In the genomic region with DNA sequence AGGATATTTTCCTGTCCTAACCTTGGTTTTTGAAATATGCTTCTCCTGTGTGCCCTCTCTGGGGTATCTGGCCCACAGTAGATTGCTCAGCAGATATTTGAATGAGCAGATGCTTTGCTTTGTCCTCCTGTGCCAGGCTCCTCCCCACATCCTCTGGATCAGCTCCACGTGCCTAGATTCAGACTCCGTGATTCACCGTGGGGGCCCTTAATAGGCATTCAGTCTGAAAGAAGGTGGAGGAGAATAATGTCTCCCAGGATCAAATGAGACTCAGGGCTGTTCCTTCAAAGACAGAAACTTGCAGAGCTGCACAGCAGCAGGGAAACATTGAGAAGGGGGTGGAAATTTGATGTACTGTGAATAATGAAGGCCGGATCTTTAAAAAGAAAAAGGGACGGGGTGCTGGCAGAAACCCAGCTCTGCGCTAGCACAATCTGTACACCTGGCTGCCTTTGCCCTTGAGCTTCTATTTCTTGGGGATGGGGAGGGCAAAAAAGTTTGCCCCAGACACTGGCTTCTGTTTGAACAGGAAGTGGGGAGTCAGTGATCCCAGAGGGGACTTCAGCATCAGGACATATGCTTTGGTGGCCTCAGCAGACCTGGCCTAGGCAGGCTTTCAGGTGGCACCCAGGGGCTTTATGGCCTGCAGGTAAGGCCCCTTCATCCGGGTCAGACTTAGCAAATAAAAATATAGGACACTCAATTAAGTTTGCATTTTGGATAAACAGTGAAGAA, we compare ENCODE assay signal across 11 cellular contexts. TPM values are rescaled to one million over a fixed set of nuclear protein-coding genes. Genes with fewer than 3 reads are reported as not detected.
A peak's percentile ranks its signal among the peaks of the same experiment; 100 is the strongest.
DNase-seq lines count a peak whose midpoint lies in the region; ATAC-seq and TF ChIP-seq lines count a peak whose summit lies in the region.
"Had no signal": no experiment of that assay in that cellular context is flagged by ENCODE, and none has a peak within 500 bp of the region (broad histone marks: within the 10 kb centered on the region; RNA-seq: fewer than 3 reads in every experiment).

No MANE protein-coding gene starts in this region.

- DNase-seq in H4 (ENCODE audit: low spot score) (peak; percentile 45), RWPE2 (ENCODE audit: low spot score) (no peak), fibroblast of mammary gland (ENCODE audit: low read depth) (peak; percentile 84), sciatic nerve (ENCODE audit: low spot score) (no peak), NCI-H345 treated with DMSO at 0.1 percent for 48 hours (lab: John Stamatoyannopoulos, UW; ENCODE audit: unreplicated experiment) (no peak), substantia nigra (lab: John Stamatoyannopoulos, UW) (no peak)

- peaks cover 25% of the 10 kb centered on the region for H3K4me1 ChIP-seq in RWPE2 (ENCODE audit: insufficient read depth, poor library complexity, severe bottlenecking)

- intact Hi-C loops in sciatic nerve (cut with DNase I): no loop called here

- no peak for TF ChIP-seq CTCF in RWPE2 (IDR thresholded peaks at IDR 0.05; ENCODE audit: poor library complexity, severe bottlenecking)
- no peak for TF ChIP-seq CTCF in fibroblast of mammary gland (conservative IDR thresholded peaks at IDR 0.05; ENCODE audit: control insufficient read depth, insufficient read depth, low read depth, low read length)

- H3K4me3 ChIP-seq in RWPE2 (ENCODE audit: severe bottlenecking) (no peak overlapping the region), fibroblast of mammary gland (ENCODE audit: control insufficient read depth, low read depth, low read length) (no peak overlapping the region)

- H3K36me3 ChIP-seq in RWPE2 (ENCODE audit: low read depth): peaks cover 8% of the 10 kb centered on the region; the same call in 1 of the 2 replicates

- no peaks in the 10 kb centered on the region for H3K9me3 ChIP-seq in RWPE2 (ENCODE audit: severe bottlenecking)

- H3K27ac ChIP-seq in RWPE2 (ENCODE audit: poor library complexity, severe bottlenecking) (peak overlapping the region; percentile 54), substantia nigra (ENCODE audit: low read depth, low read length, poor library complexity, severe bottlenecking) (no peak overlapping the region)
- H3K27ac ChIP-seq: HL-60 had no signal

- H3K27me3 ChIP-seq in RWPE2 (ENCODE audit: insufficient read depth, poor library complexity, severe bottlenecking): no peaks in the 10 kb centered on the region

- ATAC-seq in RWPE2 (ENCODE audit: low read depth): peak; percentile 69
- ATAC-seq in sciatic nerve: peak; percentile 60
- ATAC-seq in GM19023 (IDR thresholded peaks at IDR 0.05; ENCODE audit: unreplicated experiment): no peak
- ATAC-seq in GM21723 (IDR thresholded peaks at IDR 0.05; ENCODE audit: unreplicated experiment): no peak

RNA-seq across cellular contexts. Expression of gene SLC12A3, which starts 15.9 kb away (rescaled TPM):
- not detected in 2 replicates for total RNA-seq in H4 (2014; rRNA removed; shearing (Covaris generic))
- not detected for total RNA-seq in sciatic nerve
- total RNA-seq: pulmonary artery endothelial cell, ureter had no signal

Comparison
In these comparisons a context has a peak if more than half of its experiments do, and no peak if none do; other contexts are left out.
1. DNase-seq: peak in H4 (single experiment) and fibroblast of mammary gland (single experiment); none in RWPE2 (single experiment), sciatic nerve (single experiment), NCI-H345 treated with DMSO at 0.1 percent for 48 hours (single experiment) and substantia nigra (0 of 49).
2. ATAC-seq: peak in RWPE2 (single experiment) and sciatic nerve (single experiment); none in GM19023 (single experiment) and GM21723 (single experiment).